19 cellular contexts compared by ENCODE assay signal in genomic region chr12:58889557-58889956, GRCh38. TPM values are rescaled to one million over a fixed set of nuclear protein-coding genes. Genes with fewer than 3 reads are reported as not detected.
DNase-seq lines count a peak whose midpoint lies in the region; FAIRE-seq and TF ChIP-seq lines count a peak whose summit lies in the region.
"Had no signal": no experiment of that assay in that cellular context is flagged by ENCODE, and none has a peak within 500 bp of the region (broad histone marks: within the 10 kb centered on the region; RNA-seq: fewer than 3 reads in every experiment).

No MANE protein-coding gene starts in this region.

- no peak overlapping the region for H3K4me2 ChIP-seq in neural cell (ENCODE audit: low read length)
- H3K4me2 ChIP-seq: smooth muscle cell had no signal

- H3F3A ChIP-seq in neural cell (ENCODE audit: insufficient read depth, low read length, poor library complexity, severe bottlenecking) = no peaks in the 10 kb centered on the region

- no peak overlapping the region for H3K9ac ChIP-seq in neural cell (ENCODE audit: low read length)

- H2AFZ ChIP-seq in neural cell (ENCODE audit: low read depth, low read length) = no peak overlapping the region

- H3K9me3 ChIP-seq in neural cell (ENCODE audit: low read length) = no peaks in the 10 kb centered on the region
- H3K9me3 ChIP-seq: adrenal gland, HAP-1 had no signal

- no peak for TF ChIP-seq CTCF in neural cell (IDR thresholded peaks at IDR 0.05; ENCODE audit: poor library complexity, severe bottlenecking)

- no peak overlapping the region for H3K4me3 ChIP-seq in neural cell (ENCODE audit: low read length)
- H3K4me3 ChIP-seq: adrenal gland, GM12878, HAP-1, smooth muscle cell had no signal

- H4K20me1 ChIP-seq in neural cell (ENCODE audit: insufficient read depth) = no peaks in the 10 kb centered on the region

- no peaks in the 10 kb centered on the region for H3K36me3 ChIP-seq in neural cell (ENCODE audit: insufficient read depth, low read length)

- no peak for FAIRE-seq in frontal cortex (lab: Jason Lieb, UNC)
- FAIRE-seq: D721Med, GM12878 had no signal

- H3K27ac ChIP-seq in cingulate gyrus (ENCODE audit: low read depth, low read length) = peak overlapping the region; percentile 73
- no peak overlapping the region for H3K27ac ChIP-seq in neural cell (ENCODE audit: low read length)
- H3K27ac ChIP-seq: adrenal gland had no signal

- TF ChIP-seq RAD21 in neural cell (conservative IDR thresholded peaks at IDR 0.05) = no peak

- H3K27me3 ChIP-seq in neural cell (ENCODE audit: insufficient read depth, low read depth, low read length) = no peaks in the 10 kb centered on the region
- H3K27me3 ChIP-seq: adrenal gland had no signal

- H3K79me2 ChIP-seq in neural cell (replicated peaks; ENCODE audit: insufficient read depth, low read length) = no peaks in the 10 kb centered on the region

- TF ChIP-seq EP300 in neural cell (conservative IDR thresholded peaks at IDR 0.05; ENCODE audit: poor library complexity, severe bottlenecking) = peak; percentile 38

- H3K9me2 ChIP-seq in neural cell (ENCODE audit: insufficient read depth, low read length) = no peaks in the 10 kb centered on the region

- DNase-seq in DMS79 (lab: John Stamatoyannopoulos, UW) (peak; percentile 48), NCI-H2171 treated with DMSO at 0.1 percent for 48 hours (lab: John Stamatoyannopoulos, UW) (peak; percentile 98), mucosa of gallbladder (ENCODE audit: low spot score) (no peak), germinal center (ENCODE audit: low spot score) (no peak), frontal cortex (ENCODE audit: low spot score in 2 of 2) (no peak)
- DNase-seq in activated naive CD4-positive, alpha-beta T cell (lab: John Stamatoyannopoulos, UW) = no peak
- DNase-seq: activated gamma-delta T cell; adrenal gland; effector memory CD4-positive, alpha-beta T cell; GDM1; islet precursor cell; naive thymus-derived CD8-positive, alpha-beta T cell; stimulated activated CD4-positive, alpha-beta T cell treated with anti-CD3 and anti-CD28 coated beads, Interleukin-4, amount 100 ng/mL, for 1 hour had no signal

TF ChIP-seq in neural cell, 6 proteins besides CTCF, POLR2A, EP300 and RAD21:
- no peak for TF ChIP-seq REST (IDR thresholded peaks at IDR 0.05; ENCODE audit: borderline replicate concordance)
- TF ChIP-seq POLR2AphosphoS5 (IDR thresholded peaks at IDR 0.05) = peak; percentile 12

RNA-seq across cellular contexts. Expression of gene LRIG3, which starts 30.7 kb away (rescaled TPM):
- 0.22 and 0.26 TPM in 2 replicates for polyA plus RNA-seq in neural cell
- polyA minus RNA-seq in neural cell = 1.7 and 2.0 TPM in 2 replicates
- total RNA-seq in mucosa of gallbladder (50.8 TPM), frontal cortex (10.6 TPM)
- total RNA-seq: naive thymus-derived CD8-positive, alpha-beta T cell had no signal
- polyA plus RNA-seq: naive thymus-derived CD8-positive, alpha-beta T cell had no signal

Comparison
In these comparisons a context has a peak if more than half of its experiments do, and no peak if none do; other contexts are left out.
1. DNase-seq: peak in DMS79 (single experiment) and NCI-H2171 treated with DMSO at 0.1 percent for 48 hours (single experiment); none in mucosa of gallbladder (single experiment), activated naive CD4-positive, alpha-beta T cell (0 of 4), germinal center (single experiment) and frontal cortex (0 of 2).